ENCODE assay signal across 1 cellular context in genomic region chr1:161530671-161531609, GRCh38.
TF ChIP-seq lines count a peak whose summit lies in the region.

No MANE protein-coding gene starts in this region.

TF ChIP-seq in GM12878, 131 proteins besides CTCF, POLR2A, EP300 and RAD21 (continued from another document):
- 0 out of 2 replicates have a peak, but pooled peaks have one; percentile 14 for TF ChIP-seq TCF7 (IDR thresholded peaks at IDR 0.05; ENCODE audit: borderline replicate concordance)
- peak; percentile 81; the same call in 1 of the 2 replicates for TF ChIP-seq HSF1 (IDR thresholded peaks at IDR 0.05; ENCODE audit: low read depth, low read length)
- peak; percentile 72 for TF ChIP-seq CREM (IDR thresholded peaks at IDR 0.05; ENCODE audit: low read depth)
- peak; percentile 83 for TF ChIP-seq SMARCA5 (IDR thresholded peaks at IDR 0.05)
- peak; percentile 58; the same call in 1 of the 2 replicates for TF ChIP-seq MLLT1 (IDR thresholded peaks at IDR 0.05)
- 0 out of 4 replicates have a peak, but pooled peaks of 1 of the 2 experiments have one; percentile 29 for TF ChIP-seq BHLHE40 (IDR thresholded peaks at IDR 0.05; ENCODE audit: borderline replicate concordance in 1 of 2, low read depth in 2 of 2, low read length in 1 of 2)
- peak in 1 of 2 experiments; percentile 35; a peak in 1 of 3 replicates for TF ChIP-seq EGR1 (IDR thresholded peaks at IDR 0.05; ENCODE audit: borderline replicate concordance in 1 of 2, low read depth in 2 of 2, low read length in 2 of 2)
- TF ChIP-seq NR2F1 (conservative IDR thresholded peaks at IDR 0.05): peak; percentile 56
- peak; percentile 46; the same call in 1 of the 2 replicates for TF ChIP-seq NFIC (IDR thresholded peaks at IDR 0.05; ENCODE audit: low read depth, low read length)
- 0 out of 2 replicates have a peak, but pooled peaks have one; percentile 48 for TF ChIP-seq ZNF217 (IDR thresholded peaks at IDR 0.05)
- TF ChIP-seq MTA2 (IDR thresholded peaks at IDR 0.05; ENCODE audit: low read depth): peak; percentile 54
- peak; percentile 77; the same call in 1 of the 2 replicates for TF ChIP-seq ZBTB40 (IDR thresholded peaks at IDR 0.05; ENCODE audit: borderline replicate concordance)
- peak; percentile 100 for TF ChIP-seq ZNF24 (IDR thresholded peaks at IDR 0.05)
- peak in 1 of 2 experiments; percentile 91; a peak in 2 of 4 replicates for TF ChIP-seq ETV6 (conservative IDR thresholded peaks at IDR 0.05 in 1 of 2, IDR thresholded peaks at IDR 0.05 in 1 of 2; ENCODE audit: borderline replicate concordance in 1 of 2, low read depth in 1 of 2)
- 0 out of 2 replicates have a peak, but pooled peaks have one; percentile 50 for TF ChIP-seq ZNF207 (IDR thresholded peaks at IDR 0.05; ENCODE audit: borderline replicate concordance)
- peak; percentile 94 to 95 for TF ChIP-seq IKZF2 (IDR thresholded peaks at IDR 0.05)
- TF ChIP-seq MEF2B (IDR thresholded peaks at IDR 0.05; ENCODE audit: partially characterized antibody, poor library complexity, severe bottlenecking): peak; percentile 89
- TF ChIP-seq SKIL (IDR thresholded peaks at IDR 0.05; ENCODE audit: low read depth, poor library complexity, severe bottlenecking): peak; percentile 87
- TF ChIP-seq CBX5 (IDR thresholded peaks at IDR 0.05; ENCODE audit: low read depth): 0 out of 2 replicates have a peak, but pooled peaks have one; percentile 51
- peak; percentile 82 for TF ChIP-seq EED (IDR thresholded peaks at IDR 0.05; ENCODE audit: low read depth)
- peak; percentile 46 for TF ChIP-seq RAD51 (IDR thresholded peaks at IDR 0.05)
- peak; percentile 66 for TF ChIP-seq CREB1 (IDR thresholded peaks at IDR 0.05; ENCODE audit: low read depth)
- 0 out of 2 replicates have a peak, but pooled peaks have one; percentile 43 for TF ChIP-seq CBFB (IDR thresholded peaks at IDR 0.05; ENCODE audit: low read depth)
- TF ChIP-seq MTA3 (IDR thresholded peaks at IDR 0.05; ENCODE audit: borderline replicate concordance, low read length): peak; percentile 70; the same call in 1 of the 2 replicates
- TF ChIP-seq YY1 (IDR thresholded peaks at IDR 0.05; ENCODE audit: low read depth, low read length): 0 out of 2 replicates have a peak, but pooled peaks have one; percentile 52
- TF ChIP-seq GABPA (IDR thresholded peaks at IDR 0.05; ENCODE audit: low read depth): 0 out of 2 replicates have a peak, but pooled peaks have one; percentile 56
- peak; percentile 93 for TF ChIP-seq SREBF2 (IDR thresholded peaks at IDR 0.05; ENCODE audit: low read length)
- peak; percentile 90 for TF ChIP-seq E4F1 (IDR thresholded peaks at IDR 0.05; ENCODE audit: borderline replicate concordance, partially characterized antibody)
- TF ChIP-seq ATF2 (IDR thresholded peaks at IDR 0.05; ENCODE audit: low read length): 0 out of 2 replicates have a peak, but pooled peaks have one; percentile 22
- 0 out of 2 replicates have a peak, but pooled peaks have one; percentile 39 for TF ChIP-seq SPI1 (IDR thresholded peaks at IDR 0.05; ENCODE audit: borderline replicate concordance, insufficient read depth, low read depth, low read length)
- TF ChIP-seq STAT1 (conservative IDR thresholded peaks at IDR 0.05): 0 out of 2 replicates have a peak, but pooled peaks have one; percentile 77
- peak; percentile 91 for TF ChIP-seq IKZF1 (conservative IDR thresholded peaks at IDR 0.05)
- peak; percentile 88 for TF ChIP-seq RELB (IDR thresholded peaks at IDR 0.05; ENCODE audit: low read depth)
- peak; percentile 46; the same call in 1 of the 2 replicates for TF ChIP-seq DPF2 (IDR thresholded peaks at IDR 0.05)
- 0 out of 2 replicates have a peak, but pooled peaks have one; percentile 33 for TF ChIP-seq TBL1XR1 (IDR thresholded peaks at IDR 0.05; ENCODE audit: low read depth, low read length)
- TF ChIP-seq PML (IDR thresholded peaks at IDR 0.05; ENCODE audit: low read length): peak; percentile 58; the same call in 1 of the 2 replicates
- TF ChIP-seq CEBPB (IDR thresholded peaks at IDR 0.05; ENCODE audit: borderline replicate concordance in 1 of 2, low read depth in 2 of 2, low read length in 2 of 2): peak in 1 of 2 experiments; percentile 43; a peak in 1 of 4 replicates
- TF ChIP-seq ATF7 (IDR thresholded peaks at IDR 0.05; ENCODE audit: low read depth): peak; percentile 69
- TF ChIP-seq POU2F2 (IDR thresholded peaks at IDR 0.05; ENCODE audit: borderline replicate concordance, low read depth, low read length): peak; percentile 25; the same call in 1 of the 3 replicates
- TF ChIP-seq RUNX3 (IDR thresholded peaks at IDR 0.05; ENCODE audit: low read length): peak; percentile 46
- peak; percentile 67; the same call in 1 of the 2 replicates for TF ChIP-seq FOXM1 (IDR thresholded peaks at IDR 0.05; ENCODE audit: low read depth, low read length)
- TF ChIP-seq NBN (IDR thresholded peaks at IDR 0.05): peak; percentile 95
- peak; percentile 98 for TF ChIP-seq ZSCAN29 (IDR thresholded peaks at IDR 0.05)
- TF ChIP-seq HCFC1 (IDR thresholded peaks at IDR 0.05; ENCODE audit: low read length): 0 out of 2 replicates have a peak, but pooled peaks have one; percentile 31
- TF ChIP-seq KLF5 (IDR thresholded peaks at IDR 0.05; ENCODE audit: partially characterized antibody): peak; percentile 48
